In the genomic region with DNA sequence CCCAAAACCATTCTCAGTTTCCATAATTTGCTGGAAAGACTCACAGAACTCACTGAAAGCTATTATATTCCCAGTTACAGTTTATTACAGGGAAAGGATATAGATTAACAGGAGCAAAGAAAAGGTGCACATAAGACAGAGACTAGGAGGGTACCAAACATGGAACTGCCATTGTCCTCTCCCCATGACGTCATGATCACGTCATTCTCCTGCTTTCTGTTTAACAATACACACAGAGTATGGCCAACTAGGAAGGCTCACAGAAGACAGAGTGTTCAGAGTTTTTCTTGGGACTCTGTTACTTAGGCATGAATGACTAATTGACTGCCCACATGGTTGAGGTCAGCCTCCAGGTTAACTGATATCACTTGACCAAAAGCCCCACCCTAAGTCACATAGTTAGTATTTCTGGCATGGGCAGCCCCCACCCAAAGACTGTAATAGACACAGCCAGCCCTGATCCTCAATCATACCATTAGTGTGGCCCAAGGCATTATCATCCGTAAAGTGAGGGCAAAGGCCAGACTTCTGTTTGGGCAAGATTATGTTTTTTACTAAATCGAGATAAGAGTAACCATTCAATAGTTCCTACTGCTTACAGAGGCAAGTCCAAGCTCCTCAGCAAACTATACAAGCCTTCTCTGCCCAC, we compare ENCODE assay signal across 19 cellular contexts.
"Had no signal": no experiment of that assay in that cellular context is flagged by ENCODE, and none has a peak within 500 bp of the region (broad histone marks: within the 10 kb centered on the region; RNA-seq: fewer than 3 reads in every experiment).

No MANE protein-coding gene starts in this region.

- H3K27ac ChIP-seq: cardiac muscle cell, left lung, parathyroid adenoma, tibial artery, uterus had no signal

- H3K27me3 ChIP-seq: cardiac muscle cell, left lung, tibial artery, uterus had no signal

- H3K9ac ChIP-seq: parathyroid adenoma had no signal

- H3K4me3 ChIP-seq: cardiac muscle cell, left lung, tibial artery, uterus had no signal

- H3K27ac Mint-ChIP-seq: activated naive CD4-positive, alpha-beta T cell treated with anti-CD3 and anti-CD28 coated beads, Interleukin-2, amount 50 U/mL, for 72 hours; activated T-cell treated with anti-CD3 and anti-CD28 coated beads, Interleukin-2, amount 50 U/mL, for 24 hours; endodermal cell; T-helper 2 cell treated with Interferon-gamma antibody and Interleukin-4, amounts not matched to agents 5 μg/mL and 100 μg/mL, for 36 hours had no signal

- H3K27me3 Mint-ChIP-seq: activated T-cell treated with anti-CD3 and anti-CD28 coated beads, Interleukin-2, amount 50 U/mL, for 24 hours; naive thymus-derived CD8-positive, alpha-beta T cell had no signal

- ATAC-seq: left lung; naive thymus-derived CD8-positive, alpha-beta T cell had no signal

- H3K4me1 ChIP-seq: left lung, parathyroid adenoma, tibial artery, uterus had no signal

- H2AFZ ChIP-seq: parathyroid adenoma had no signal

- H3K4me3 Mint-ChIP-seq: activated T-cell treated with anti-CD3 and anti-CD28 coated beads, Interleukin-2, amount 50 U/mL, for 24 hours; endodermal cell; naive thymus-derived CD8-positive, alpha-beta T cell; T-helper 2 cell treated with Interferon-gamma antibody and Interleukin-4, amounts not matched to agents 5 μg/mL and 100 μg/mL, for 36 hours had no signal

- DNase-seq: activated CD4-positive, alpha-beta T cell treated with anti-CD3 and anti-CD28 coated beads, Interleukin-2, amount 50 U/mL, for 48 hours; activated CD4-positive, CD25-positive, alpha-beta regulatory T cell treated with anti-CD3 and anti-CD28 coated beads, Interleukin-2, amount 50 U/mL, for 72 hours; activated effector memory CD4-positive, alpha-beta T cell treated with Interleukin-2 at 50 U/mL for 16 hours; activated T-cell treated with anti-CD3 and anti-CD28 coated beads, Interleukin-2, amount 50 U/mL, for 24 hours; endodermal cell; hippocampal formation; left lung; mammary epithelial cell; naive thymus-derived CD8-positive, alpha-beta T cell; retina; stimulated activated CD4-positive, alpha-beta T cell treated with anti-CD3 and anti-CD28 coated beads, Interleukin-2, amount 100 ng/mL, for 48 hours; stimulated activated naive CD4-positive, alpha-beta T cell; tibial artery; uterus had no signal

- FAIRE-seq: keratinocyte had no signal

- H3K36me3 ChIP-seq: cardiac muscle cell, left lung, tibial artery, uterus had no signal

- H3K9me3 ChIP-seq: uterus had no signal
